1 cellular context compared by ENCODE assay signal in the genomic region with DNA sequence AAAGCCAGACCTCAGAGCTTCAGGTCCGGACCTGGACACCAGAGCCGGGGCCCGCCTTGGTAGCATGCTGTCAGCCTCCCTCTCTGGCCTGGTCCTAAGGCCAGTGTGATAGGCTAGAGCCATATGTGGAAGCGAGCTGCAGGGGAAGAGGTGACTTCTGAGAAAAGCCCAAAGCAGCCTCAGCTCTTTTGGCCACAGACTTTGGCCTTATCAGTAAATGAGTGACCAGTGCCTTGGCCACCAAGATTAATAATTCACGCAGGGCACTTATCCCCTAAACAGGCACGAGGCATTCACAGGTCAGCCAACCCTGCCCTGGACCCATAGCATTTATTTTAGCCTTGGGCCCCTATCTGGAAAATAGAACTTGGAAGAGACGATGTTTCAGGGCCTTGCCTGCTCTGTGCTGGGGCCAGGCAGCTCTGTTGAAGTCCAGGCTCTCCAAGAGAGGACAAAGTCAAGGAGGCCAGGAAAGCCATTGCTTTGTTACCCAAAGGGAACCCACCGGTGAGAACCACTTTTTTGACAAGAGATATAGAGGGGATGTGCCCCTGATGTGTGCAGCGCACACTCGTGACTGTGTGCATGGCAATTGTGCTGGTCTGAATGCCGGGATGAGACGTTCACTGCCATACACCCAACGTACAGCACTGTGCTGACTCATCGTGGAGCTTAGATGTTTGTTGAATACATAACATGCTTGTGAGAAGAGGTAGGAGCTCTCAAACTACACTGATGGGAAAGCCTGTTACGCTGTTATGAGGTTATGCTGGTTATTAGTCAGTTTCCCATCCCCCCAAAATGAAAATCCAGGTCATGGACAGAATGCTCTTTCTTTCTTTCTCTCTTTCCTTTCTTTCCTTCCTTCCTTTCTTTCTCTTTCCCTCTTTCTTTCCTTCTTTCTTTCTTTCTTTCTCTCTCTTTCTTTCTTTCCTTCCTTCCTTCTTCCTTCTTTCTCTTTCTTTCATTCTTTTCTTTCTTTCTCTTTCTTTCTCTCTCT.
TF ChIP-seq lines count a peak whose summit lies in the region.

No MANE protein-coding gene starts in this region.

TF ChIP-seq in K562, 482 proteins besides CTCF, POLR2A, EP300 and RAD21 (continued from another document and continues in another):
- TF ChIP-seq PRDM10 (IDR thresholded peaks at IDR 0.05; ENCODE audit: partially characterized antibody) (peak; percentile 21), BCOR (IDR thresholded peaks at IDR 0.05) (peak; percentile 44; the same call in 1 of the 2 replicates), BHLHE40 (IDR thresholded peaks at IDR 0.05; ENCODE audit: low read length) (peak; percentile 12; the same call in 1 of the 2 replicates), MCM7 (IDR thresholded peaks at IDR 0.05) (peak in 1 of 2 experiments; percentile 90; a peak in 1 of 4 replicates), HNRNPH1 (optimal IDR thresholded peaks at IDR 0.05; ENCODE audit: low read depth, low read length) (no peak), SMAD1 (IDR thresholded peaks at IDR 0.05; ENCODE audit: low read depth, low read length, partially characterized antibody) (no peak), SNRNP70 (optimal IDR thresholded peaks at IDR 0.05; ENCODE audit: low read depth, low read length) (no peak), ZNF197 (CRISPR knock-in tag; IDR thresholded peaks at IDR 0.05; ENCODE audit: low read depth) (peak; percentile 60; the same call in 1 of the 2 replicates), SMARCA5 (IDR thresholded peaks at IDR 0.05) (no peak), KDM4B (IDR thresholded peaks at IDR 0.05; ENCODE audit: borderline replicate concordance in 2 of 2, low read depth in 1 of 2) (no peak; a peak in 1 of 4 replicates), PTBP1 (IDR thresholded peaks at IDR 0.05; ENCODE audit: low read depth, low read length) (no peak), ERF (CRISPR knock-in tag; IDR thresholded peaks at IDR 0.05) (no peak), ZNF316 (IDR thresholded peaks at IDR 0.05) (peak; percentile 98), CREB1 (IDR thresholded peaks at IDR 0.05) (no peak), CREB1 (CRISPR knock-in tag; IDR thresholded peaks at IDR 0.05) (peak; percentile 18; the same call in 1 of the 2 replicates), ZNF239 (CRISPR knock-in tag; IDR thresholded peaks at IDR 0.05) (0 out of 2 replicates have a peak, but pooled peaks have one; percentile 12), HNRNPLL (IDR thresholded peaks at IDR 0.05; ENCODE audit: low read depth, low read length, poor library complexity, severe bottlenecking) (no peak), MEF2D (tag; conservative IDR thresholded peaks at IDR 0.05; ENCODE audit: low read depth) (peak; percentile 80), FOXP1 (CRISPR knock-in tag; IDR thresholded peaks at IDR 0.05) (no peak), ZNF398 (CRISPR knock-in tag; IDR thresholded peaks at IDR 0.05) (no peak), PRPF4 (IDR thresholded peaks at IDR 0.05; ENCODE audit: insufficient read depth, low read depth, low read length, poor library complexity, severe bottlenecking) (no peak), KLF1 (tag; IDR thresholded peaks at IDR 0.05) (0 out of 2 replicates have a peak, but pooled peaks have one; percentile 21), BACH1 (tag; IDR thresholded peaks at IDR 0.05) (peak; percentile 88), ZFP30 (CRISPR knock-in tag; IDR thresholded peaks at IDR 0.05; ENCODE audit: borderline replicate concordance) (no peak), MBD2 (IDR thresholded peaks at IDR 0.05; ENCODE audit: borderline replicate concordance, low read depth) (no peak), ZNF3 (CRISPR knock-in tag; IDR thresholded peaks at IDR 0.05) (no peak), TCF3 (CRISPR knock-in tag; IDR thresholded peaks at IDR 0.05) (peak; percentile 51; the same call in 1 of the 2 replicates), HNRNPL (IDR thresholded peaks at IDR 0.05; ENCODE audit: low read depth, low read length) (no peak), NR2C1 (IDR thresholded peaks at IDR 0.05) (peak; percentile 53), NR2C1 (tag; IDR thresholded peaks at IDR 0.05) (peak; percentile 72), ZNF778 (CRISPR knock-in tag; IDR thresholded peaks at IDR 0.05) (no peak), NCOA6 (IDR thresholded peaks at IDR 0.05) (peak; percentile 48; the same call in 1 of the 2 replicates), RNF2 (IDR thresholded peaks at IDR 0.05) (0 out of 2 replicates have a peak, but pooled peaks have one; percentile 7), MNT (conservative IDR thresholded peaks at IDR 0.05) (peak in 1 of 2 experiments; percentile 54), MYBL2 (IDR thresholded peaks at IDR 0.05; ENCODE audit: low read depth) (peak; percentile 62; the same call in 1 of the 2 replicates), MYBL2 (CRISPR knock-in tag; IDR thresholded peaks at IDR 0.05; ENCODE audit: borderline replicate concordance) (no peak)
- TF ChIP-seq, protein P1, sequence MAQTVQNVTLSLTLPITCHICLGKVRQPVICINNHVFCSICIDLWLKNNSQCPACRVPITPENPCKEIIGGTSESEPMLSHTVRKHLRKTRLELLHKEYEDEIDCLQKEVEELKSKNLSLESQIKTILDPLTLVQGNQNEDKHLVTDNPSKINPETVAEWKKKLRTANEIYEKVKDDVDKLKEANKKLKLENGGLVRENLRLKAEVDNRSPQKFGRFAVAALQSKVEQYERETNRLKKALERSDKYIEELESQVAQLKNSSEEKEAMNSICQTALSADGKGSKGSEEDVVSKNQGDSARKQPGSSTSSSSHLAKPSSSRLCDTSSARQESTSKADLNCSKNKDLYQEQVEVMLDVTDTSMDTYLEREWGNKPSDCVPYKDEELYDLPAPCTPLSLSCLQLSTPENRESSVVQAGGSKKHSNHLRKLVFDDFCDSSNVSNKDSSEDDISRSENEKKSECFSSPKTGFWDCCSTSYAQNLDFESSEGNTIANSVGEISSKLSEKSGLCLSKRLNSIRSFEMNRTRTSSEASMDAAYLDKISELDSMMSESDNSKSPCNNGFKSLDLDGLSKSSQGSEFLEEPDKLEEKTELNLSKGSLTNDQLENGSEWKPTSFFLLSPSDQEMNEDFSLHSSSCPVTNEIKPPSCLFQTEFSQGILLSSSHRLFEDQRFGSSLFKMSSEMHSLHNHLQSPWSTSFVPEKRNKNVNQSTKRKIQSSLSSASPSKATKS (CRISPR knock-in tag; IDR thresholded peaks at IDR 0.05) = no peak
- TF ChIP-seq, protein P2, sequence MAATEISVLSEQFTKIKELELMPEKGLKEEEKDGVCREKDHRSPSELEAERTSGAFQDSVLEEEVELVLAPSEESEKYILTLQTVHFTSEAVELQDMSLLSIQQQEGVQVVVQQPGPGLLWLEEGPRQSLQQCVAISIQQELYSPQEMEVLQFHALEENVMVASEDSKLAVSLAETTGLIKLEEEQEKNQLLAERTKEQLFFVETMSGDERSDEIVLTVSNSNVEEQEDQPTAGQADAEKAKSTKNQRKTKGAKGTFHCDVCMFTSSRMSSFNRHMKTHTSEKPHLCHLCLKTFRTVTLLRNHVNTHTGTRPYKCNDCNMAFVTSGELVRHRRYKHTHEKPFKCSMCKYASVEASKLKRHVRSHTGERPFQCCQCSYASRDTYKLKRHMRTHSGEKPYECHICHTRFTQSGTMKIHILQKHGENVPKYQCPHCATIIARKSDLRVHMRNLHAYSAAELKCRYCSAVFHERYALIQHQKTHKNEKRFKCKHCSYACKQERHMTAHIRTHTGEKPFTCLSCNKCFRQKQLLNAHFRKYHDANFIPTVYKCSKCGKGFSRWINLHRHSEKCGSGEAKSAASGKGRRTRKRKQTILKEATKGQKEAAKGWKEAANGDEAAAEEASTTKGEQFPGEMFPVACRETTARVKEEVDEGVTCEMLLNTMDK (IDR thresholded peaks at IDR 0.05; ENCODE audit: borderline replicate concordance, insufficient read depth, low read depth, low read length, poor library complexity, severe bottlenecking) = no peak
- TF ChIP-seq, protein P3, sequence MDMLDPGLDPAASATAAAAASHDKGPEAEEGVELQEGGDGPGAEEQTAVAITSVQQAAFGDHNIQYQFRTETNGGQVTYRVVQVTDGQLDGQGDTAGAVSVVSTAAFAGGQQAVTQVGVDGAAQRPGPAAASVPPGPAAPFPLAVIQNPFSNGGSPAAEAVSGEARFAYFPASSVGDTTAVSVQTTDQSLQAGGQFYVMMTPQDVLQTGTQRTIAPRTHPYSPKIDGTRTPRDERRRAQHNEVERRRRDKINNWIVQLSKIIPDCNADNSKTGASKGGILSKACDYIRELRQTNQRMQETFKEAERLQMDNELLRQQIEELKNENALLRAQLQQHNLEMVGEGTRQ (CRISPR knock-in tag; IDR thresholded peaks at IDR 0.05) = no peak
- TF ChIP-seq, protein P4, sequence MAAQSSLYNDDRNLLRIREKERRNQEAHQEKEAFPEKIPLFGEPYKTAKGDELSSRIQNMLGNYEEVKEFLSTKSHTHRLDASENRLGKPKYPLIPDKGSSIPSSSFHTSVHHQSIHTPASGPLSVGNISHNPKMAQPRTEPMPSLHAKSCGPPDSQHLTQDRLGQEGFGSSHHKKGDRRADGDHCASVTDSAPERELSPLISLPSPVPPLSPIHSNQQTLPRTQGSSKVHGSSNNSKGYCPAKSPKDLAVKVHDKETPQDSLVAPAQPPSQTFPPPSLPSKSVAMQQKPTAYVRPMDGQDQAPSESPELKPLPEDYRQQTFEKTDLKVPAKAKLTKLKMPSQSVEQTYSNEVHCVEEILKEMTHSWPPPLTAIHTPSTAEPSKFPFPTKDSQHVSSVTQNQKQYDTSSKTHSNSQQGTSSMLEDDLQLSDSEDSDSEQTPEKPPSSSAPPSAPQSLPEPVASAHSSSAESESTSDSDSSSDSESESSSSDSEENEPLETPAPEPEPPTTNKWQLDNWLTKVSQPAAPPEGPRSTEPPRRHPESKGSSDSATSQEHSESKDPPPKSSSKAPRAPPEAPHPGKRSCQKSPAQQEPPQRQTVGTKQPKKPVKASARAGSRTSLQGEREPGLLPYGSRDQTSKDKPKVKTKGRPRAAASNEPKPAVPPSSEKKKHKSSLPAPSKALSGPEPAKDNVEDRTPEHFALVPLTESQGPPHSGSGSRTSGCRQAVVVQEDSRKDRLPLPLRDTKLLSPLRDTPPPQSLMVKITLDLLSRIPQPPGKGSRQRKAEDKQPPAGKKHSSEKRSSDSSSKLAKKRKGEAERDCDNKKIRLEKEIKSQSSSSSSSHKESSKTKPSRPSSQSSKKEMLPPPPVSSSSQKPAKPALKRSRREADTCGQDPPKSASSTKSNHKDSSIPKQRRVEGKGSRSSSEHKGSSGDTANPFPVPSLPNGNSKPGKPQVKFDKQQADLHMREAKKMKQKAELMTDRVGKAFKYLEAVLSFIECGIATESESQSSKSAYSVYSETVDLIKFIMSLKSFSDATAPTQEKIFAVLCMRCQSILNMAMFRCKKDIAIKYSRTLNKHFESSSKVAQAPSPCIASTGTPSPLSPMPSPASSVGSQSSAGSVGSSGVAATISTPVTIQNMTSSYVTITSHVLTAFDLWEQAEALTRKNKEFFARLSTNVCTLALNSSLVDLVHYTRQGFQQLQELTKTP (IDR thresholded peaks at IDR 0.05; ENCODE audit: low read depth in 1 of 2, partially characterized antibody in 2 of 2) = peak; percentile 44 to 66
